In the genomic region with DNA sequence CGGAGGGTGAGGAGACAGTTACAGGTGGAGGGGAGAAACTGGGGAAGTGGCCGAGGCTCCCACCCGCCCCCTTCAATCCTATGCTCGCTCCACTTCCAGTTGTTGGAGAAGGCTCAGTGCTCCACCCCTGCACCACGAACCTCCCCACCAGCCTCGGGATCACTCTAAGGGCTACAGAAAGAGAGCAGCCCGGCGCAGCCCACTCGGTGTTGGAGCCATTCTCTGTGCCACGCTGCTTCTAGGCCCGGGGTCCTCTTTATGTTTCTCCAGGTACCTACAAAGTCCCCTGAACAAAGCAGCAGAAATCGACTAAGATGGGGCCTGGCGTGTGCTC, we compare ENCODE assay signal across 15 cellular contexts. TPM values are rescaled to one million over a fixed set of nuclear protein-coding genes. Genes with fewer than 3 reads are reported as not detected.
A peak's percentile ranks its signal among the peaks of the same experiment; 100 is the strongest.
DNase-seq lines count a peak whose midpoint lies in the region; ATAC-seq and TF ChIP-seq lines count a peak whose summit lies in the region.
"Had no signal": no experiment of that assay in that cellular context is flagged by ENCODE, and none has a peak within 500 bp of the region (broad histone marks: within the 10 kb centered on the region; RNA-seq: fewer than 3 reads in every experiment).

No MANE protein-coding gene starts in this region.

- H3K27ac ChIP-seq in ACC112 (ENCODE audit: low read depth, low read length) (peak overlapping the region; percentile 98), ascending aorta (peak overlapping the region; percentile 98 to 99), heart right ventricle (peak overlapping the region; percentile 78 to 92 (median 87)), parathyroid adenoma (peak overlapping the region; percentile 44)

- TF ChIP-seq CTCF in ascending aorta (IDR thresholded peaks at IDR 0.05) (no peak), heart right ventricle (IDR thresholded peaks at IDR 0.05) (no peak), parathyroid adenoma (IDR thresholded peaks at IDR 0.05) (no peak)

- H3K27me3 ChIP-seq in ACC112 (ENCODE audit: insufficient read depth, low read length) (no peaks in the 10 kb centered on the region), ascending aorta (no peaks in the 10 kb centered on the region), heart right ventricle (no peaks in the 10 kb centered on the region), parathyroid adenoma (ENCODE audit: control insufficient read depth, insufficient read depth, low read length) (no peaks in the 10 kb centered on the region)

- no peak overlapping the region for H3K4me2 ChIP-seq in parathyroid adenoma (ENCODE audit: low read length)

- WGBS in heart right ventricle, 2 donors, result 63 to 65% methylated on average over 13 of the region's 13 CpGs

- H3K79me2 ChIP-seq in ACC112 (ENCODE audit: control insufficient read depth, insufficient read depth, low read length, unreplicated experiment) (peaks cover 48% of the 10 kb centered on the region), parathyroid adenoma (no peaks in the 10 kb centered on the region)

- no peak for DNase-seq in ascending aorta (ENCODE audit: low spot score in 2 of 2)
- DNase-seq in heart right ventricle, result peak in 1 of 2 donors; percentile 33
- no peak for DNase-seq in cerebellar nuclear complex (lab: John Stamatoyannopoulos, UW)
- no peak for DNase-seq in GOT3 (lab: John Stamatoyannopoulos, UW)
- DNase-seq: activated CD8-positive, alpha-beta memory T cell treated with anti-CD3 and anti-CD28 coated beads, Interleukin-2, amount 50 U/mL, for 4 hours; effector CD4-positive, alpha-beta T cell; GF-D8; stimulated activated CD4-positive, alpha-beta T cell treated with anti-CD3 and anti-CD28 coated beads, Interleukin-15, amount 100 ng/mL, for 24 hours had no signal

- H3K9ac ChIP-seq in parathyroid adenoma, result no peak overlapping the region

- H3K36me3 ChIP-seq in ACC112 (ENCODE audit: insufficient read depth, low read length) (no peaks in the 10 kb centered on the region), ascending aorta (no peaks in the 10 kb centered on the region), heart right ventricle (peaks cover 0 to 7% (median 0%) of the 10 kb centered on the region in 9 donors), parathyroid adenoma (ENCODE audit: control insufficient read depth, insufficient read depth, low read length) (no peaks in the 10 kb centered on the region)

- ATAC-seq in heart right ventricle (peak; percentile 6 to 45 (median 18)), esophagus mucosa (no peak), HG03139 (IDR thresholded peaks at IDR 0.05; ENCODE audit: unreplicated experiment) (no peak)

- H3K4me1 ChIP-seq in ACC112 (ENCODE audit: control insufficient read depth, insufficient read depth, low read length, unreplicated experiment) (peaks cover 81% of the 10 kb centered on the region), ascending aorta (peaks cover 68 to 95% of the 10 kb centered on the region in 2 donors), heart right ventricle (peaks cover 34 to 97% (median 77%) of the 10 kb centered on the region in 9 donors), parathyroid adenoma (no peaks in the 10 kb centered on the region)

- intact Hi-C loops in ascending aorta (cut with DNase I), result loop anchor here (10.0 kb wide), 1 partner anchor 451 kb away; no protein-coding TSS in a partner anchor
- intact Hi-C loops in heart right ventricle (cut with DNase I), result no loop called here

- H3K4me3 ChIP-seq in ACC112 (ENCODE audit: low read depth, low read length) (peak overlapping the region; percentile 22), ascending aorta (peak overlapping the region; percentile 11 to 46), heart right ventricle (peak overlapping the region in 8 of 10 donors; percentile 21 to 38 (median 26)), parathyroid adenoma (ENCODE audit: low read depth, low read length) (no peak overlapping the region)

- H2AFZ ChIP-seq in ACC112 (ENCODE audit: low read length, unreplicated experiment) (no peak overlapping the region), parathyroid adenoma (no peak overlapping the region)

- no peaks in the 10 kb centered on the region for H3K9me3 ChIP-seq in ascending aorta
- no peaks in the 10 kb centered on the region for H3K9me3 ChIP-seq in heart right ventricle
- H3K9me3 ChIP-seq in parathyroid adenoma (ENCODE audit: control insufficient read depth, low read length), result no peaks in the 10 kb centered on the region

RNA-seq across cellular contexts. Expression of gene PDGFRB, which starts 12.0 kb away (rescaled TPM):
- total RNA-seq in ascending aorta (341 TPM), heart right ventricle (100 to 1,000 TPM in 1 of 10 donors, 10 to 100 TPM in 9; 15.5 to 101 (median 35.9) TPM), esophagus mucosa (11.5 TPM)
- 10 to 100 TPM; 49.1 to 54.3 TPM for polyA plus RNA-seq in heart right ventricle

RNA-seq across cellular contexts. Expression of gene CDX1, which starts 22.9 kb away (rescaled TPM):
- not detected for total RNA-seq in ascending aorta
- under 1 TPM in 1 of 10 donors, not detected in 9; 0.32 TPM for total RNA-seq in heart right ventricle
- under 1 TPM in 1 of 2 donors, not detected in 1; 0.13 TPM for polyA plus RNA-seq in heart right ventricle
- total RNA-seq in esophagus mucosa, result not detected
- total RNA-seq: NCI-H460; T-helper 1 cell treated with Interleukin-12 subunit alpha and Interleukin-12 subunit beta and Interleukin-4 antibody, amounts not matched to agents 30 ng/mL and 1 ng/mL, for 36 hours; ureter had no signal

RNA-seq across cellular contexts. Expression of gene SLC6A7, which starts 46.2 kb away (rescaled TPM):
- not detected for total RNA-seq in ascending aorta
- total RNA-seq in heart right ventricle, result not detected
- not detected for polyA plus RNA-seq in heart right ventricle
- total RNA-seq in esophagus mucosa, result not detected
- total RNA-seq: T-helper 1 cell treated with Interleukin-12 subunit alpha and Interleukin-12 subunit beta and Interleukin-4 antibody, amounts not matched to agents 30 ng/mL and 1 ng/mL, for 36 hours had no signal

RNA-seq across cellular contexts. Expression of gene CSF1R, which starts 57.3 kb away (rescaled TPM):
- total RNA-seq in ascending aorta (70.9 TPM), heart right ventricle (10 to 100 TPM in 7 of 10 donors, 1 to 10 TPM in 3; 6.8 to 83.9 (median 11.2) TPM), esophagus mucosa (2.7 TPM)
- 1 to 10 TPM; 4.8 to 6.4 TPM for polyA plus RNA-seq in heart right ventricle
- total RNA-seq: NCI-H460 had no signal

Comparison
In these comparisons a context has a peak if more than half of its experiments do, and no peak if none do; other contexts are left out.
1. H3K27ac ChIP-seq: peak in every context shown above with its lines; median percentile 98 in ascending aorta; 98 in ACC112; 87 in heart right ventricle; 44 in parathyroid adenoma.
2. ATAC-seq: peak in heart right ventricle (8 of 8); none in esophagus mucosa (single experiment) and HG03139 (single experiment).